24 cellular contexts compared by ENCODE assay signal in genomic region chr14:101713641-101714349, GRCh38. TPM values are rescaled to one million over a fixed set of nuclear protein-coding genes. Genes with fewer than 3 reads are reported as not detected.
A peak's percentile ranks its signal among the peaks of the same experiment; 100 is the strongest.
DNase-seq lines count a peak whose midpoint lies in the region; ATAC-seq lines count a peak whose summit lies in the region.
"Had no signal": no experiment of that assay in that cellular context is flagged by ENCODE, and none has a peak within 500 bp of the region (broad histone marks: within the 10 kb centered on the region; RNA-seq: fewer than 3 reads in every experiment).

No MANE protein-coding gene starts in this region.

- no peak overlapping the region for H3K27ac ChIP-seq in effector memory CD4-positive, alpha-beta T cell (ENCODE audit: insufficient read depth, low read length, poor library complexity, severe bottlenecking)
- H3K27ac ChIP-seq: BLaER1, brain microvascular endothelial cell, gastrocnemius medialis, stomach, WERI-Rb-1 had no signal

- H3K27me3 Mint-ChIP-seq in activated CD4-positive, alpha-beta T cell treated with anti-CD3 and anti-CD28 coated beads, Interleukin-2, amount 10 ng/mL, durations not matched to agents 7 days and 5 days: no peaks in the 10 kb centered on the region
- no peaks in the 10 kb centered on the region for H3K27me3 Mint-ChIP-seq in T-helper 17 cell
- H3K27me3 Mint-ChIP-seq: type B pancreatic cell had no signal

- H3K4me1 ChIP-seq in effector memory CD4-positive, alpha-beta T cell (ENCODE audit: control insufficient read depth, insufficient read depth, low read length, poor library complexity, severe bottlenecking): no peaks in the 10 kb centered on the region
- H3K4me1 ChIP-seq: gastrocnemius medialis, stomach had no signal

- H3K27me3 ChIP-seq in effector memory CD4-positive, alpha-beta T cell (replicated peaks; ENCODE audit: control insufficient read depth, insufficient read depth, low read length, poor library complexity, severe bottlenecking): no peaks in the 10 kb centered on the region
- H3K27me3 ChIP-seq: BLaER1, brain microvascular endothelial cell, gastrocnemius medialis had no signal

- no peak overlapping the region for H3K4me3 Mint-ChIP-seq in activated CD4-positive, alpha-beta T cell treated with anti-CD3 and anti-CD28 coated beads, Interleukin-2, amount 10 ng/mL, durations not matched to agents 7 days and 5 days
- no peak overlapping the region for H3K4me3 Mint-ChIP-seq in T-helper 17 cell
- H3K4me3 Mint-ChIP-seq: naive B cell, type B pancreatic cell had no signal

- no peaks in the 10 kb centered on the region for H3K9me3 ChIP-seq in T-helper 17 cell (ENCODE audit: control insufficient read depth, low read length, poor library complexity, severe bottlenecking)
- no peaks in the 10 kb centered on the region for H3K9me3 ChIP-seq in effector memory CD4-positive, alpha-beta T cell (ENCODE audit: control insufficient read depth, low read length)
- H3K9me3 ChIP-seq: gastrocnemius medialis had no signal

- CTCF ChIA-PET in activated CD4-positive, alpha-beta T cell treated with anti-CD3 and anti-CD28 coated beads, Interleukin-2, amount 10 ng/mL, durations not matched to agents 7 days and 5 days (lab: Charles Lee): no interaction called here

- no peak overlapping the region for H3K4me3 ChIP-seq in effector memory CD4-positive, alpha-beta T cell (ENCODE audit: insufficient read depth, low read depth, low read length, poor library complexity, severe bottlenecking)
- H3K4me3 ChIP-seq: BLaER1, gastrocnemius medialis, stomach had no signal

- H3K36me3 Mint-ChIP-seq in activated CD4-positive, alpha-beta T cell treated with anti-CD3 and anti-CD28 coated beads, Interleukin-2, amount 10 ng/mL, durations not matched to agents 7 days and 5 days (ENCODE audit: low read depth): peaks cover 3% of the 10 kb centered on the region
- H3K36me3 Mint-ChIP-seq in T-helper 17 cell (ENCODE audit: low read depth): no peaks in the 10 kb centered on the region
- H3K36me3 Mint-ChIP-seq: naive B cell, type B pancreatic cell had no signal

- H3K36me3 ChIP-seq in effector memory CD4-positive, alpha-beta T cell (ENCODE audit: control insufficient read depth, insufficient read depth, low read length): no peaks in the 10 kb centered on the region
- H3K36me3 ChIP-seq: BLaER1, brain microvascular endothelial cell, gastrocnemius medialis, stomach, WERI-Rb-1 had no signal

- H3K27ac Mint-ChIP-seq in activated CD4-positive, alpha-beta T cell treated with anti-CD3 and anti-CD28 coated beads, Interleukin-2, amount 10 ng/mL, durations not matched to agents 7 days and 5 days: peak overlapping the region; percentile 33
- H3K27ac Mint-ChIP-seq in T-helper 17 cell: peak overlapping the region; percentile 39
- H3K27ac Mint-ChIP-seq: activated naive CD4-positive, alpha-beta T cell treated with anti-CD3 and anti-CD28 coated beads, Interleukin-2, amount 50 U/mL, for 72 hours; type B pancreatic cell had no signal

- ATAC-seq in T-helper 17 cell: no peak
- ATAC-seq: activated naive CD4-positive, alpha-beta T cell treated with anti-CD3 and anti-CD28 coated beads, Interleukin-2, amount 50 U/mL, for 72 hours; gastrocnemius medialis had no signal

- no peak for DNase-seq in activated CD4-positive, alpha-beta T cell treated with anti-CD3 and anti-CD28 coated beads, Interleukin-2, amount 10 ng/mL, durations not matched to agents 7 days and 5 days
- DNase-seq in activated CD4-positive, alpha-beta T cell treated with anti-CD3 and anti-CD28 coated beads, Interleukin-2, amount 50 U/mL, for 1 hour: no peak
- DNase-seq in T-helper 17 cell (no peak), C1 segment of cervical spinal cord (lab: John Stamatoyannopoulos, UW) (no peak), NCI-H1105 (lab: John Stamatoyannopoulos, UW) (no peak)
- peak in 2 of 3 donors; percentile 33 to 59 for DNase-seq in effector memory CD4-positive, alpha-beta T cell
- peak; percentile 22 for DNase-seq in stimulated activated CD8-positive, alpha-beta memory T cell treated with anti-CD3 and anti-CD28 coated beads, Interleukin-4, amount 100 ng/mL, for 48 hours
- DNase-seq in activated effector memory CD4-positive, alpha-beta T cell treated with Interleukin-2 at 50 U/mL for 16 hours: no peak
- DNase-seq: brain microvascular endothelial cell, dermis blood vessel endothelial cell, DMS153, erythroblast, gastrocnemius medialis, kidney glomerular epithelial cell, mesenchymal stem cell, naive B cell, NCI-H1092, NCI-H2107, NCI-H524 treated with DMSO at 0.1 percent for 48 hours, WERI-Rb-1 had no signal

- H3K9me3 Mint-ChIP-seq in activated CD4-positive, alpha-beta T cell treated with anti-CD3 and anti-CD28 coated beads, Interleukin-2, amount 10 ng/mL, durations not matched to agents 7 days and 5 days: peaks cover 7% of the 10 kb centered on the region
- H3K9me3 Mint-ChIP-seq: type B pancreatic cell had no signal

- peaks cover 13% of the 10 kb centered on the region for H3K4me1 Mint-ChIP-seq in activated CD4-positive, alpha-beta T cell treated with anti-CD3 and anti-CD28 coated beads, Interleukin-2, amount 10 ng/mL, durations not matched to agents 7 days and 5 days
- peaks cover 10% of the 10 kb centered on the region for H3K4me1 Mint-ChIP-seq in T-helper 17 cell
- H3K4me1 Mint-ChIP-seq: naive B cell had no signal

- POLR2A ChIA-PET in activated CD4-positive, alpha-beta T cell treated with anti-CD3 and anti-CD28 coated beads, Interleukin-2, amount 10 ng/mL, durations not matched to agents 7 days and 5 days (lab: Charles Lee): no interaction called here

RNA-seq across cellular contexts. Expression of gene PPP2R5C, which starts 47.7 kb away (rescaled TPM):
- total RNA-seq in activated CD4-positive, alpha-beta T cell treated with anti-CD3 and anti-CD28 coated beads, Interleukin-2, amount 10 ng/mL, durations not matched to agents 7 days and 5 days: 100 to 1,000 TPM; 291 to 300 TPM
- 100 to 1,000 TPM; 516 to 530 TPM for total RNA-seq in T-helper 17 cell

Comparison
In these comparisons a context has a peak if more than half of its experiments do, and no peak if none do; other contexts are left out.
1. DNase-seq: peak in effector memory CD4-positive, alpha-beta T cell (2 of 3) and stimulated activated CD8-positive, alpha-beta memory T cell treated with anti-CD3 and anti-CD28 coated beads, Interleukin-4, amount 100 ng/mL, for 48 hours (single experiment); none in activated CD4-positive, alpha-beta T cell treated with anti-CD3 and anti-CD28 coated beads, Interleukin-2, amount 10 ng/mL, durations not matched to agents 7 days and 5 days (single experiment), activated CD4-positive, alpha-beta T cell treated with anti-CD3 and anti-CD28 coated beads, Interleukin-2, amount 50 U/mL, for 1 hour (single experiment), T-helper 17 cell (0 of 3), C1 segment of cervical spinal cord (0 of 14), NCI-H1105 (single experiment) and activated effector memory CD4-positive, alpha-beta T cell treated with Interleukin-2 at 50 U/mL for 16 hours (single experiment).